11 cellular contexts compared by ENCODE assay signal in genomic region chr9:71612889-71613288, GRCh38.
"Had no signal": no experiment of that assay in that cellular context is flagged by ENCODE, and none has a peak within 500 bp of the region (broad histone marks: within the 10 kb centered on the region; RNA-seq: fewer than 3 reads in every experiment).

No MANE protein-coding gene starts in this region.

- H3K36me3 ChIP-seq: HAP-1 had no signal

- H3K9ac ChIP-seq: GM23248 had no signal

- H3K4me3 ChIP-seq: GM23248, GM23338, HAP-1 had no signal

- H2AFZ ChIP-seq: GM23248, GM23338 had no signal

- DNase-seq: GM23248, GOT3, H7, H9, HCEC 1CT, HFFc6 had no signal

- H3K4me2 ChIP-seq: GM23338 had no signal

- ATAC-seq: GM23338, HCT116 had no signal

- FAIRE-seq: H1, H54 had no signal

- H3K27ac ChIP-seq: GM23248 had no signal
